In genomic region chr14:99118946-99119345, GRCh38 we compare ENCODE assay signal across 19 cellular contexts.
DNase-seq lines count a peak whose midpoint lies in the region; ATAC-seq and TF ChIP-seq lines count a peak whose summit lies in the region.
"Had no signal": no experiment of that assay in that cellular context is flagged by ENCODE, and none has a peak within 500 bp of the region (broad histone marks: within the 10 kb centered on the region; RNA-seq: fewer than 3 reads in every experiment).

No MANE protein-coding gene starts in this region.

- no peak overlapping the region for H3K27ac ChIP-seq in lung (ENCODE audit: low read depth in 1 of 2, low read length in 1 of 2)
- H3K27ac ChIP-seq in vagina: no peak overlapping the region
- H3K27ac ChIP-seq: A549, C4-2B, GM23248, HL-60 had no signal

- peaks cover 13% of the 10 kb centered on the region for H3K9me3 Mint-ChIP-seq in activated naive CD4-positive, alpha-beta T cell treated with anti-CD3 and anti-CD28 coated beads, Interleukin-2, amount 50 U/mL, for 24 hours
- peaks cover 13 to 15% of the 10 kb centered on the region in 2 donors for H3K9me3 Mint-ChIP-seq in activated naive CD4-positive, alpha-beta T cell treated with anti-CD3 and anti-CD28 coated beads, Interleukin-2, amount 50 U/mL, for 72 hours
- H3K9me3 Mint-ChIP-seq in WTC11 (no peaks in the 10 kb centered on the region), progenitor cell of endocrine pancreas (ENCODE audit: low read depth) (peaks cover 3% of the 10 kb centered on the region)
- no peaks in the 10 kb centered on the region for H3K9me3 Mint-ChIP-seq in activated T-helper 1 cell treated with anti-CD3 and anti-CD28 coated beads, Interleukin-12 subunit alpha, Interleukin-12 subunit beta, Interleukin-2, Interleukin-4 antibody, amounts not matched to agents 30 ng/mL and 10 ng/mL and 1 ng/mL, durations not matched to agents 14 hours and 24 hours and 36 hours

- peaks cover 11% of the 10 kb centered on the region for H3K27me3 ChIP-seq in lung (ENCODE audit: control insufficient read depth, insufficient read depth)
- no peaks in the 10 kb centered on the region for H3K27me3 ChIP-seq in vagina

- POLR2A ChIA-PET in WTC11 (lab: Charles Lee): no interaction called here

- intact Hi-C loops in vagina (cut with DNase I): no loop called here
- intact Hi-C loops in activated T-helper 1 cell treated with anti-CD3 and anti-CD28 coated beads, Interleukin-12 subunit alpha, Interleukin-12 subunit beta, Interleukin-2, Interleukin-4 antibody, amounts not matched to agents 30 ng/mL and 10 ng/mL and 1 ng/mL, durations not matched to agents 14 hours and 24 hours and 36 hours (cut with micrococcal nuclease): no loop called here

- WGBS in lung, 2 donors: 66 to 79% methylated on average over 13 of the region's 13 CpGs

- no peak overlapping the region for H3K4me3 ChIP-seq in lung
- no peak overlapping the region for H3K4me3 ChIP-seq in vagina
- H3K4me3 ChIP-seq: A549, GM23248 had no signal

- TF ChIP-seq POLR2A in vagina (IDR thresholded peaks at IDR 0.05): no peak

- H3K4me1 ChIP-seq in lung (ENCODE audit: control insufficient read depth in 2 of 2, insufficient read depth in 2 of 2, low read length in 2 of 2) (no peaks in the 10 kb centered on the region), vagina (peaks cover 8% of the 10 kb centered on the region)
- H3K4me1 ChIP-seq: A549 had no signal

- no peak for ATAC-seq in activated naive CD4-positive, alpha-beta T cell treated with anti-CD3 and anti-CD28 coated beads, Interleukin-2, amount 50 U/mL, for 72 hours
- ATAC-seq in WTC11 (no peak), lung (ENCODE audit: insufficient read depth, low FRiP score) (no peak)
- ATAC-seq: A549 had no signal

- H3K27ac Mint-ChIP-seq in activated naive CD4-positive, alpha-beta T cell treated with anti-CD3 and anti-CD28 coated beads, Interleukin-2, amount 50 U/mL, for 24 hours: peak overlapping the region; percentile 35
- H3K27ac Mint-ChIP-seq in activated naive CD4-positive, alpha-beta T cell treated with anti-CD3 and anti-CD28 coated beads, Interleukin-2, amount 50 U/mL, for 72 hours: no peak overlapping the region
- no peak overlapping the region for H3K27ac Mint-ChIP-seq in WTC11
- no peak overlapping the region for H3K27ac Mint-ChIP-seq in activated T-helper 1 cell treated with anti-CD3 and anti-CD28 coated beads, Interleukin-12 subunit alpha, Interleukin-12 subunit beta, Interleukin-2, Interleukin-4 antibody, amounts not matched to agents 30 ng/mL and 10 ng/mL and 1 ng/mL, durations not matched to agents 14 hours and 24 hours and 36 hours
- H3K27ac Mint-ChIP-seq in progenitor cell of endocrine pancreas: no peak overlapping the region
- H3K27ac Mint-ChIP-seq: HFFc6 had no signal

- peaks cover 14% of the 10 kb centered on the region for H3K4me1 Mint-ChIP-seq in activated naive CD4-positive, alpha-beta T cell treated with anti-CD3 and anti-CD28 coated beads, Interleukin-2, amount 50 U/mL, for 24 hours
- peaks cover 19% of the 10 kb centered on the region for H3K4me1 Mint-ChIP-seq in WTC11
- H3K4me1 Mint-ChIP-seq in activated T-helper 1 cell treated with anti-CD3 and anti-CD28 coated beads, Interleukin-12 subunit alpha, Interleukin-12 subunit beta, Interleukin-2, Interleukin-4 antibody, amounts not matched to agents 30 ng/mL and 10 ng/mL and 1 ng/mL, durations not matched to agents 14 hours and 24 hours and 36 hours (ENCODE audit: low read depth): no peaks in the 10 kb centered on the region
- peaks cover 3% of the 10 kb centered on the region for H3K4me1 Mint-ChIP-seq in progenitor cell of endocrine pancreas (ENCODE audit: low read depth)

- peaks cover 9% of the 10 kb centered on the region for H3K36me3 Mint-ChIP-seq in activated naive CD4-positive, alpha-beta T cell treated with anti-CD3 and anti-CD28 coated beads, Interleukin-2, amount 50 U/mL, for 24 hours
- H3K36me3 Mint-ChIP-seq in activated naive CD4-positive, alpha-beta T cell treated with anti-CD3 and anti-CD28 coated beads, Interleukin-2, amount 50 U/mL, for 72 hours: peaks cover 0 to 7% of the 10 kb centered on the region in 2 donors
- H3K36me3 Mint-ChIP-seq in WTC11 (no peaks in the 10 kb centered on the region), progenitor cell of endocrine pancreas (ENCODE audit: insufficient read depth) (no peaks in the 10 kb centered on the region)
- H3K36me3 Mint-ChIP-seq in activated T-helper 1 cell treated with anti-CD3 and anti-CD28 coated beads, Interleukin-12 subunit alpha, Interleukin-12 subunit beta, Interleukin-2, Interleukin-4 antibody, amounts not matched to agents 30 ng/mL and 10 ng/mL and 1 ng/mL, durations not matched to agents 14 hours and 24 hours and 36 hours (ENCODE audit: low read depth): no peaks in the 10 kb centered on the region

- TF ChIP-seq CTCF in WTC11 (IDR thresholded peaks at IDR 0.05) (no peak), lung (IDR thresholded peaks at IDR 0.05; ENCODE audit: control extremely low read depth, extremely low read depth) (no peak), vagina (IDR thresholded peaks at IDR 0.05) (no peak), progenitor cell of endocrine pancreas (IDR thresholded peaks at IDR 0.05; ENCODE audit: unreplicated experiment) (no peak)

- no peaks in the 10 kb centered on the region for H3K27me3 Mint-ChIP-seq in activated naive CD4-positive, alpha-beta T cell treated with anti-CD3 and anti-CD28 coated beads, Interleukin-2, amount 50 U/mL, for 24 hours
- H3K27me3 Mint-ChIP-seq in WTC11 (ENCODE audit: low read depth) (peaks cover 17% of the 10 kb centered on the region), progenitor cell of endocrine pancreas (peaks cover 48% of the 10 kb centered on the region)
- peaks cover 13% of the 10 kb centered on the region for H3K27me3 Mint-ChIP-seq in activated T-helper 1 cell treated with anti-CD3 and anti-CD28 coated beads, Interleukin-12 subunit alpha, Interleukin-12 subunit beta, Interleukin-2, Interleukin-4 antibody, amounts not matched to agents 30 ng/mL and 10 ng/mL and 1 ng/mL, durations not matched to agents 14 hours and 24 hours and 36 hours (ENCODE audit: insufficient read depth)

- CTCF ChIA-PET in WTC11 (lab: Charles Lee): interaction anchor here (0.8 kb wide), 1 partner anchor 83 kb away, joined by 3 read pairs; no protein-coding TSS in a partner anchor

- H3K36me3 ChIP-seq in lung (ENCODE audit: control insufficient read depth in 2 of 2, insufficient read depth in 2 of 2, low read length in 2 of 2): no peaks in the 10 kb centered on the region
- no peaks in the 10 kb centered on the region for H3K36me3 ChIP-seq in vagina

- no peak for DNase-seq in activated naive CD4-positive, alpha-beta T cell treated with anti-CD3 and anti-CD28 coated beads, Interleukin-2, amount 50 U/mL, for 72 hours (ENCODE audit: low spot score in 2 of 2)
- DNase-seq in WTC11 (ENCODE audit: low spot score) (no peak), lung (ENCODE audit: low spot score) (peak; percentile 23), vagina (ENCODE audit: extremely low spot score in 2 of 2) (peak; percentile 64 to 93), OCI-M2 (lab: John Stamatoyannopoulos, UW; ENCODE audit: unreplicated experiment) (no peak), progenitor cell of endocrine pancreas (ENCODE audit: low spot score, unreplicated experiment) (no peak)
- DNase-seq in activated T-helper 1 cell treated with anti-CD3 and anti-CD28 coated beads, Interleukin-12 subunit alpha, Interleukin-12 subunit beta, Interleukin-2, Interleukin-4 antibody, amounts not matched to agents 30 ng/mL and 10 ng/mL and 1 ng/mL, durations not matched to agents 14 hours and 24 hours and 36 hours (ENCODE audit: low spot score): no peak
- DNase-seq: DMS79 treated with DMSO at 0.1 percent for 48 hours, GDM1, GM23248, HFFc6, MV-4-11, NCI-H1436, NCI-H2029 treated with DMSO at 0.1 percent for 48 hours, NCI-H510A treated with DMSO at 0.1 percent for 48 hours had no signal

- H3K9me3 ChIP-seq in lung (ENCODE audit: control insufficient read depth in 2 of 2, insufficient read depth in 1 of 2, low read length in 1 of 2) (peaks cover 0 to 3% of the 10 kb centered on the region in 2 donors), vagina (no peaks in the 10 kb centered on the region)
- H3K9me3 ChIP-seq: A549 had no signal

- peak overlapping the region; percentile 58 for H3K4me3 Mint-ChIP-seq in activated naive CD4-positive, alpha-beta T cell treated with anti-CD3 and anti-CD28 coated beads, Interleukin-2, amount 50 U/mL, for 24 hours
- peak overlapping the region; percentile 67 for H3K4me3 Mint-ChIP-seq in WTC11
- no peak overlapping the region for H3K4me3 Mint-ChIP-seq in activated T-helper 1 cell treated with anti-CD3 and anti-CD28 coated beads, Interleukin-12 subunit alpha, Interleukin-12 subunit beta, Interleukin-2, Interleukin-4 antibody, amounts not matched to agents 30 ng/mL and 10 ng/mL and 1 ng/mL, durations not matched to agents 14 hours and 24 hours and 36 hours
- H3K4me3 Mint-ChIP-seq in progenitor cell of endocrine pancreas (ENCODE audit: low read depth): no peak overlapping the region
- H3K4me3 Mint-ChIP-seq: HFFc6 had no signal

TF ChIP-seq in WTC11, 78 proteins besides CTCF, POLR2A, EP300 and RAD21 (continues in another document):
- no peak for TF ChIP-seq IRF1 (CRISPR knock-in tag; IDR thresholded peaks at IDR 0.05)
- no peak for TF ChIP-seq MXD4 (CRISPR knock-in tag; IDR thresholded peaks at IDR 0.05; ENCODE audit: borderline replicate concordance)
- no peak for TF ChIP-seq NR2C2 (CRISPR knock-in tag; IDR thresholded peaks at IDR 0.05)
- TF ChIP-seq TEAD1 (CRISPR knock-in tag; IDR thresholded peaks at IDR 0.05): no peak
- TF ChIP-seq CREM (CRISPR knock-in tag; IDR thresholded peaks at IDR 0.05): no peak
- TF ChIP-seq ZNF671 (CRISPR knock-in tag; IDR thresholded peaks at IDR 0.05): no peak
- TF ChIP-seq EMX1 (CRISPR knock-in tag; IDR thresholded peaks at IDR 0.05): no peak

Comparison
In these comparisons a context has a peak if more than half of its experiments do, and no peak if none do; other contexts are left out.
1. H3K4me3 Mint-ChIP-seq: peak in activated naive CD4-positive, alpha-beta T cell treated with anti-CD3 and anti-CD28 coated beads, Interleukin-2, amount 50 U/mL, for 24 hours (single experiment) and WTC11 (single experiment); none in activated T-helper 1 cell treated with anti-CD3 and anti-CD28 coated beads, Interleukin-12 subunit alpha, Interleukin-12 subunit beta, Interleukin-2, Interleukin-4 antibody, amounts not matched to agents 30 ng/mL and 10 ng/mL and 1 ng/mL, durations not matched to agents 14 hours and 24 hours and 36 hours (single experiment) and progenitor cell of endocrine pancreas (single experiment).
2. DNase-seq: peak in lung (single experiment) and vagina (2 of 2); none in activated naive CD4-positive, alpha-beta T cell treated with anti-CD3 and anti-CD28 coated beads, Interleukin-2, amount 50 U/mL, for 72 hours (0 of 2), WTC11 (single experiment), OCI-M2 (single experiment), activated T-helper 1 cell treated with anti-CD3 and anti-CD28 coated beads, Interleukin-12 subunit alpha, Interleukin-12 subunit beta, Interleukin-2, Interleukin-4 antibody, amounts not matched to agents 30 ng/mL and 10 ng/mL and 1 ng/mL, durations not matched to agents 14 hours and 24 hours and 36 hours (single experiment) and progenitor cell of endocrine pancreas (single experiment).